ENCODE assay signal across 9 cellular contexts in the genomic region with DNA sequence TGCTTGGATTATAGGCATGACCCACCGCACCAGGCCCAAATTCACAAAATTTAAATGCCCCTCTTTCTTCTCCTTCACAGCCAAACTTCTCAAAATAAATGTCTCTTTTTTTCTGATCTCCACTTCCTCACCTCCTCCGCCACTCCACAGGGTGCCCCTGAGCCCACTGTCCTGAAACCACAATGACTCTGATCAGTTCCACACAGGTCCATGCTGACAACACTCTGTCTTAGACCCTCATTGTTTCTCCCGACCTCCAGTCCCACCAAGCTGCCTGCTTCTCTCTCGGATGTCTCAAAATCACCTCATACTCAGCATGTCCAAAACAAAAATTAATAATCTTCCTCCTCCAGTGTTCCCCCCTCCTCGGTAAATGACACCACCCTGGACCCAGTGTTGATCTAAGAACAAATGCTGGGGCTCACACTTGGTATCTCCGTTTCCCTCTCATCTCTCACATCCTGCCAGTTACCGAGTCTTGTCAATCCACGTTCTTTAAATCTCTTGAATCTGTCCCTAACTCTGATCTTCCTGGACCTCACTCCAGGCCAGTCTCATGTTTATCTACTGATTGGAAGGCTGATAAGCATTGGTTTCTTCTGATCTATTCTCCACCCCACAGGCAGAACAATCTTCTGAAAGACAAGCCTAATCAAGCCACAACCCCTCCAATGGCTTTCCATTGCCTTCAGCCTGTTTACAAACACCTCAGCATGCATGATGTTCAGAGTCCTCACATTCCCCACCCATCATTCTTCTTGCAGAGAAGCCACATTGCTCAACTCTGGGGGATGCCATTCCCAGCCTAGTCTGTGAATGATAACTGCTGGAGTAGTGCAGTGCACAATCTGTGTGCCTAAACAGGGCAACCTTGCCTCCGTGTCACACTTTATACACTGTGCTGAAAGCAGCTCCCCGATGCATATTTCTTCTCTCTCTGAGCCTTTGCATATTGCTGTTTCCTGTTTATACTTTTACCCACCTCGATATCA. TPM values are rescaled to one million over a fixed set of nuclear protein-coding genes. Genes with fewer than 3 reads are reported as not detected.
DNase-seq lines count a peak whose midpoint lies in the region; ATAC-seq and TF ChIP-seq lines count a peak whose summit lies in the region.
"Had no signal": no experiment of that assay in that cellular context is flagged by ENCODE, and none has a peak within 500 bp of the region (broad histone marks: within the 10 kb centered on the region; RNA-seq: fewer than 3 reads in every experiment).

No MANE protein-coding gene starts in this region.

- intact Hi-C loops in head of caudate nucleus (cut with DNase I) = no loop called here

- no peaks in the 10 kb centered on the region for H3K9me3 ChIP-seq in HAP-1

- no peaks in the 10 kb centered on the region for H3K36me3 Mint-ChIP-seq in IgD-negative memory B cell

- H3K4me3 Mint-ChIP-seq in IgD-negative memory B cell = peak overlapping the region; percentile 21 to 89 (median 66)

- H3K36me3 ChIP-seq in HAP-1 (replicated peaks) = no peaks in the 10 kb centered on the region

- DNase-seq in iPS-NIHi7 (ENCODE audit: extremely low spot score) = peak; percentile 33
- DNase-seq in head of caudate nucleus = no peak
- DNase-seq in LoVo (ENCODE audit: low spot score) = no peak
- no peak for DNase-seq in GM10266 (ENCODE audit: extremely low spot score)
- DNase-seq in HAP-1 (ENCODE audit: low spot score in 2 of 2) = no peak
- DNase-seq: NCI-H146 had no signal

- TF ChIP-seq POLR2A in GM15510 (IDR thresholded peaks at IDR 0.05; ENCODE audit: borderline replicate concordance, extremely low read depth, insufficient read length) = peak; percentile 23

- in situ Hi-C loops in HAP-1 (cut with MboI; ENCODE audit: low sequenced_read_pairs) = no loop called here

- peaks cover 38% of the 10 kb centered on the region for H3K27me3 ChIP-seq in HAP-1 (ENCODE audit: low read depth)

- peak; percentile 48 for ATAC-seq in GM21381 (IDR thresholded peaks at IDR 0.05; ENCODE audit: unreplicated experiment)

- no peak overlapping the region for H3K4me3 ChIP-seq in HAP-1

- H3K27ac Mint-ChIP-seq in IgD-negative memory B cell = peak overlapping the region; percentile 32 to 93 (median 51)

- H3K4me1 Mint-ChIP-seq in IgD-negative memory B cell = peaks cover 40 to 41% (median 41%) of the 10 kb centered on the region in 3 donors

- peaks cover 9% of the 10 kb centered on the region; the same call in 1 of the 2 replicates for H3K4me1 ChIP-seq in HAP-1

- no peaks in the 10 kb centered on the region for H3K9me3 Mint-ChIP-seq in IgD-negative memory B cell

- peaks cover 1% of the 10 kb centered on the region for H3K27me3 Mint-ChIP-seq in IgD-negative memory B cell

- TF ChIP-seq CTCF in GM10266 (IDR thresholded peaks at IDR 0.05; ENCODE audit: control insufficient read depth, insufficient read depth, low read depth, missing control alignments) = no peak

RNA-seq across cellular contexts. Expression of a gene that starts 12.4 kb away (rescaled TPM):
- polyA plus RNA-seq in IgD-negative memory B cell = 91.6 TPM
